16 cellular contexts compared by ENCODE assay signal in genomic region chr19:483332-484072, GRCh38. TPM values are rescaled to one million over a fixed set of nuclear protein-coding genes. Genes with fewer than 3 reads are reported as not detected.
"Had no signal": no experiment of that assay in that cellular context is flagged by ENCODE, and none has a peak within 500 bp of the region (broad histone marks: within the 10 kb centered on the region; RNA-seq: fewer than 3 reads in every experiment).

No MANE protein-coding gene starts in this region.

- H3K27ac ChIP-seq: psoas muscle, sigmoid colon had no signal

- H3K4me1 Mint-ChIP-seq: T-helper 17 cell had no signal

- H3K4me3 ChIP-seq: lung, psoas muscle, sigmoid colon had no signal

- DNase-seq: activated B cell treated with CpG ODN at 0.5 μM for 24 hours; activated CD4-positive, alpha-beta T cell treated with anti-CD3 and anti-CD28 coated beads, Interleukin-2, amount 10 ng/mL, durations not matched to agents 24 days and 14 days; activated CD8-positive, alpha-beta memory T cell treated with anti-CD3 and anti-CD28 coated beads for 24 hours; activated naive CD4-positive, alpha-beta T cell treated with anti-CD3 and anti-CD28 coated beads for 36 hours; amygdala; cerebellar nuclear complex; hippocampal formation; naive B cell; nucleus accumbens; sigmoid colon; stimulated activated CD4-positive, alpha-beta T cell treated with anti-CD3 and anti-CD28 coated beads, Interleukin-4, amount 100 ng/mL, for 1 hour; stimulated activated naive CD8-positive, alpha-beta T cell treated with anti-CD3 and anti-CD28 coated beads, Interleukin-15, amount 100 ng/mL, for 72 hours; T-helper 17 cell had no signal

- H3K4me1 ChIP-seq: psoas muscle had no signal

- H3K36me3 ChIP-seq: sigmoid colon had no signal

- H3K4me3 Mint-ChIP-seq: activated B cell treated with CpG ODN at 0.5 μM for 24 hours; activated CD4-positive, alpha-beta T cell treated with anti-CD3 and anti-CD28 coated beads, Interleukin-2, amount 10 ng/mL, durations not matched to agents 24 days and 14 days; activated naive CD4-positive, alpha-beta T cell treated with anti-CD3 and anti-CD28 coated beads for 36 hours; dendritic cell treated with granulocyte-macrophage colony-stimulating factor and Interleukin-4, amounts not matched to agents 40 ng/mL and 50 ng/mL, for 4 days; stimulated activated naive CD8-positive, alpha-beta T cell treated with anti-CD3 and anti-CD28 coated beads, Interleukin-15, amount 100 ng/mL, for 72 hours; T-helper 17 cell had no signal

- ATAC-seq: psoas muscle; stimulated activated naive CD8-positive, alpha-beta T cell treated with anti-CD3 and anti-CD28 coated beads, Interleukin-15, amount 100 ng/mL, for 72 hours; T-helper 17 cell had no signal

- H3K9me3 ChIP-seq: psoas muscle, sigmoid colon had no signal

- H3K27ac Mint-ChIP-seq: activated B cell treated with CpG ODN at 0.5 μM for 24 hours; activated CD4-positive, alpha-beta T cell treated with anti-CD3 and anti-CD28 coated beads, Interleukin-2, amount 10 ng/mL, durations not matched to agents 24 days and 14 days; activated naive CD4-positive, alpha-beta T cell treated with anti-CD3 and anti-CD28 coated beads for 36 hours; dendritic cell treated with granulocyte-macrophage colony-stimulating factor and Interleukin-4, amounts not matched to agents 40 ng/mL and 50 ng/mL, for 4 days; stimulated activated naive CD8-positive, alpha-beta T cell treated with anti-CD3 and anti-CD28 coated beads, Interleukin-15, amount 100 ng/mL, for 72 hours; T-helper 17 cell had no signal

RNA-seq across cellular contexts. Expression of gene SHC2, which starts 22.7 kb away (rescaled TPM):
- total RNA-seq: activated B cell treated with CpG ODN at 0.5 μM for 24 hours; activated CD4-positive, alpha-beta T cell treated with anti-CD3 and anti-CD28 coated beads, Interleukin-2, amount 10 ng/mL, durations not matched to agents 24 days and 14 days; activated naive CD4-positive, alpha-beta T cell treated with anti-CD3 and anti-CD28 coated beads for 36 hours; T-helper 17 cell had no signal
